14 cellular contexts compared by ENCODE assay signal in genomic region chr14:23436327-23437141, GRCh38. TPM values are rescaled to one million over a fixed set of nuclear protein-coding genes. Genes with fewer than 3 reads are reported as not detected.
DNase-seq lines count a peak whose midpoint lies in the region; ATAC-seq, FAIRE-seq and TF ChIP-seq lines count a peak whose summit lies in the region.
"Had no signal": no experiment of that assay in that cellular context is flagged by ENCODE, and none has a peak within 500 bp of the region (broad histone marks: within the 10 kb centered on the region; RNA-seq: fewer than 3 reads in every experiment).

No MANE protein-coding gene starts in this region.

- FAIRE-seq in keratinocyte (lab: Jason Lieb, UNC) = no peak
- FAIRE-seq: endometrium had no signal

- no peaks in the 10 kb centered on the region for H3K79me2 ChIP-seq in keratinocyte (ENCODE audit: control insufficient read depth, insufficient read depth, low read length)

- no peaks in the 10 kb centered on the region for H3K36me3 Mint-ChIP-seq in brain
- H3K36me3 Mint-ChIP-seq in glutamatergic neuron (ENCODE audit: unreplicated experiment) = no peaks in the 10 kb centered on the region
- H3K36me3 Mint-ChIP-seq: activated naive CD8-positive, alpha-beta T cell treated with anti-CD3 and anti-CD28 coated beads, Interleukin-2, amount 10 ng/mL, durations not matched to agents 7 days and 5 days; naive thymus-derived CD4-positive, alpha-beta T cell had no signal

- no peaks in the 10 kb centered on the region for H3K36me3 ChIP-seq in keratinocyte (ENCODE audit: control insufficient read depth in 2 of 2, extremely low read depth in 1 of 2, insufficient read depth in 2 of 2, low read length in 2 of 2)
- no peaks in the 10 kb centered on the region for H3K36me3 ChIP-seq in BE2C

- ATAC-seq in HG03521 (IDR thresholded peaks at IDR 0.05; ENCODE audit: unreplicated experiment) = no peak
- no peak for ATAC-seq in left colon
- ATAC-seq: activated CD8-positive, alpha-beta T cell treated with anti-CD3 and anti-CD28 coated beads, Interleukin-2, amount 10 ng/mL, durations not matched to agents 7 days and 5 days; naive thymus-derived CD4-positive, alpha-beta T cell had no signal

- H3K9me3 ChIP-seq in keratinocyte (ENCODE audit: control insufficient read depth, low read depth, low read length) (no peaks in the 10 kb centered on the region), BE2C (no peaks in the 10 kb centered on the region)

- H3K4me1 Mint-ChIP-seq in brain = peaks cover 77% of the 10 kb centered on the region
- no peaks in the 10 kb centered on the region for H3K4me1 Mint-ChIP-seq in glutamatergic neuron (ENCODE audit: low read depth, unreplicated experiment)

- DNase-seq in NCI-H1694 (lab: John Stamatoyannopoulos, UW) (peak; percentile 9), keratinocyte (ENCODE audit: low read depth, low spot score) (no peak), pons (ENCODE audit: low spot score) (peak; percentile 5), glutamatergic neuron (no peak), BE2C (no peak), left colon (no peak)
- DNase-seq: activated CD8-positive, alpha-beta T cell treated with anti-CD3 and anti-CD28 coated beads, Interleukin-2, amount 10 ng/mL, durations not matched to agents 7 days and 5 days; T-helper 1 cell had no signal

- dilution Hi-C loops in keratinocyte (cut with MboI; ENCODE audit: extremely low pct_ligation_motif_present, low sequenced_read_pairs) = no loop called here

- TF ChIP-seq CTCF in brain (conservative IDR thresholded peaks at IDR 0.05) (no peak), keratinocyte (optimal IDR thresholded peaks at IDR 0.05 in 1 of 3, IDR thresholded peaks at IDR 0.05 in 1 of 3, conservative IDR thresholded peaks at IDR 0.05 in 1 of 3; ENCODE audit: extremely low read depth in 1 of 3, insufficient read depth in 2 of 3, low read length in 3 of 3) (no peak), glutamatergic neuron (IDR thresholded peaks at IDR 0.05; ENCODE audit: partially characterized antibody, unreplicated experiment) (no peak), BE2C (IDR thresholded peaks at IDR 0.05; ENCODE audit: low read depth, low read length) (no peak)

- H3K4me3 ChIP-seq in keratinocyte (ENCODE audit: control insufficient read depth in 2 of 3, extremely low read depth in 1 of 3, insufficient read depth in 2 of 3, low read depth in 1 of 3, low read length in 3 of 3) = no peak overlapping the region
- no peak overlapping the region for H3K4me3 ChIP-seq in BE2C (ENCODE audit: low read depth, low read length)

- H3K9me1 ChIP-seq in keratinocyte (ENCODE audit: control insufficient read depth, extremely low read depth, insufficient read depth, low read length) = no peaks in the 10 kb centered on the region

- no peaks in the 10 kb centered on the region for H4K20me1 ChIP-seq in keratinocyte (ENCODE audit: control insufficient read depth, extremely low read depth, insufficient read depth, low read length)

- intact Hi-C loops in left colon (cut with DNase I, micrococcal nuclease) = no loop called here

- H3K9me3 Mint-ChIP-seq in brain = peaks cover 0 to 2% (median 0%) of the 10 kb centered on the region in 5 experiments
- H3K9me3 Mint-ChIP-seq in glutamatergic neuron (ENCODE audit: unreplicated experiment) = peaks cover 4% of the 10 kb centered on the region
- H3K9me3 Mint-ChIP-seq: activated naive CD8-positive, alpha-beta T cell treated with anti-CD3 and anti-CD28 coated beads, Interleukin-2, amount 10 ng/mL, durations not matched to agents 7 days and 5 days had no signal

- no peak overlapping the region for H3K27ac ChIP-seq in keratinocyte (ENCODE audit: control insufficient read depth, insufficient read depth, low read length)
- H3K27ac ChIP-seq: C4-2B had no signal

- H3K9ac ChIP-seq in keratinocyte (ENCODE audit: control insufficient read depth, extremely low read depth, insufficient read depth, low read length) = no peak overlapping the region

- peak overlapping the region; percentile 89 to 99 (median 96) for H3K27ac Mint-ChIP-seq in brain
- no peak overlapping the region for H3K27ac Mint-ChIP-seq in glutamatergic neuron (ENCODE audit: unreplicated experiment)
- H3K27ac Mint-ChIP-seq: activated CD8-positive, alpha-beta T cell treated with anti-CD3 and anti-CD28 coated beads, Interleukin-2, amount 10 ng/mL, durations not matched to agents 7 days and 5 days; activated naive CD8-positive, alpha-beta T cell treated with anti-CD3 and anti-CD28 coated beads, Interleukin-2, amount 10 ng/mL, durations not matched to agents 7 days and 5 days; naive thymus-derived CD4-positive, alpha-beta T cell had no signal

- H3K27me3 ChIP-seq in keratinocyte (ENCODE audit: control insufficient read depth, extremely low read depth, insufficient read depth, low read length) (no peaks in the 10 kb centered on the region), BE2C (no peaks in the 10 kb centered on the region; the same call in 1 of the 2 replicates)

- H3K4me2 ChIP-seq in keratinocyte (ENCODE audit: control insufficient read depth, extremely low read depth, insufficient read depth, low read depth, low read length) = no peak overlapping the region

- peak overlapping the region; percentile 27 for H2AFZ ChIP-seq in keratinocyte (ENCODE audit: control insufficient read depth, low read length)

- H3K27me3 Mint-ChIP-seq in brain = no peaks in the 10 kb centered on the region
- H3K27me3 Mint-ChIP-seq in glutamatergic neuron (ENCODE audit: unreplicated experiment) = peaks cover 6% of the 10 kb centered on the region

- H3K4me1 ChIP-seq in keratinocyte (ENCODE audit: control insufficient read depth, extremely low read depth, insufficient read depth, low read length) (no peaks in the 10 kb centered on the region), BE2C (no peaks in the 10 kb centered on the region)

- H3K4me3 Mint-ChIP-seq in brain (peak overlapping the region in 4 of 5 experiments; percentile 7 to 42 (median 30)), glutamatergic neuron (ENCODE audit: unreplicated experiment) (no peak overlapping the region)
- H3K4me3 Mint-ChIP-seq: activated CD8-positive, alpha-beta T cell treated with anti-CD3 and anti-CD28 coated beads, Interleukin-2, amount 10 ng/mL, durations not matched to agents 7 days and 5 days; activated naive CD8-positive, alpha-beta T cell treated with anti-CD3 and anti-CD28 coated beads, Interleukin-2, amount 10 ng/mL, durations not matched to agents 7 days and 5 days; naive thymus-derived CD4-positive, alpha-beta T cell had no signal

RNA-seq across cellular contexts. Expression of gene MYH7, which starts 1.1 kb away (rescaled TPM):
- 0.56 TPM for polyA plus RNA-seq in brain (ENCODE audit: insufficient read depth, low read depth, low replicate concordance)
- polyA plus RNA-seq in keratinocyte = not detected in 3 replicates
- polyA plus RNA-seq in keratinocyte (2011; ENCODE audit: low read depth) = not detected
- polyA plus RNA-seq in keratinocyte (2011; cell fraction: cytosol; rRNA removed) = not detected in 2 replicates
- not detected in 2 replicates for polyA plus RNA-seq in keratinocyte (2011; cell fraction: nucleus; rRNA removed)
- polyA plus RNA-seq in keratinocyte (2012; ENCODE audit: low replicate concordance) = not detected in 2 replicates
- polyA minus RNA-seq in keratinocyte = not detected in 3 replicates
- not detected for polyA minus RNA-seq in keratinocyte (2011; cell fraction: cytosol; rRNA and poly(A)+ RNA removed)
- polyA minus RNA-seq in keratinocyte (2011; cell fraction: nucleus; rRNA and poly(A)+ RNA removed) = not detected in 2 replicates
- not detected for total RNA-seq in glutamatergic neuron (ENCODE audit: unreplicated experiment)
- polyA plus RNA-seq in BE2C (2012; ENCODE audit: insufficient read depth, insufficient read length, low read depth) = 0.32 TPM
- not detected for total RNA-seq in left colon
- total RNA-seq: activated CD8-positive, alpha-beta T cell treated with anti-CD3 and anti-CD28 coated beads, Interleukin-2, amount 10 ng/mL, durations not matched to agents 7 days and 5 days; activated naive CD8-positive, alpha-beta T cell treated with anti-CD3 and anti-CD28 coated beads, Interleukin-2, amount 10 ng/mL, durations not matched to agents 7 days and 5 days; naive thymus-derived CD4-positive, alpha-beta T cell had no signal
- polyA plus RNA-seq: naive thymus-derived CD4-positive, alpha-beta T cell had no signal

RNA-seq across cellular contexts. Expression of gene MYH6, which starts 28.5 kb away (rescaled TPM):
- polyA plus RNA-seq in brain (ENCODE audit: insufficient read depth, low read depth, low replicate concordance) (not detected), keratinocyte (not detected in 3 replicates)
- not detected for polyA plus RNA-seq in keratinocyte (2011; ENCODE audit: low read depth)
- polyA plus RNA-seq in keratinocyte (2011; cell fraction: cytosol; rRNA removed) = not detected in 2 replicates
- polyA plus RNA-seq in keratinocyte (2011; cell fraction: nucleus; rRNA removed) = not detected in 2 replicates
- not detected in 2 replicates for polyA plus RNA-seq in keratinocyte (2012; ENCODE audit: low replicate concordance)
- polyA minus RNA-seq in keratinocyte = not detected in 3 replicates
- not detected for polyA minus RNA-seq in keratinocyte (2011; cell fraction: cytosol; rRNA and poly(A)+ RNA removed)
- polyA minus RNA-seq in keratinocyte (2011; cell fraction: nucleus; rRNA and poly(A)+ RNA removed) = not detected in 2 replicates
- total RNA-seq in glutamatergic neuron (ENCODE audit: unreplicated experiment) (not detected), left colon (not detected)
- not detected for polyA plus RNA-seq in BE2C (2012; ENCODE audit: insufficient read depth, insufficient read length, low read depth)
- total RNA-seq: activated CD8-positive, alpha-beta T cell treated with anti-CD3 and anti-CD28 coated beads, Interleukin-2, amount 10 ng/mL, durations not matched to agents 7 days and 5 days; activated naive CD8-positive, alpha-beta T cell treated with anti-CD3 and anti-CD28 coated beads, Interleukin-2, amount 10 ng/mL, durations not matched to agents 7 days and 5 days had no signal
- polyA plus RNA-seq: naive thymus-derived CD4-positive, alpha-beta T cell had no signal

RNA-seq across cellular contexts. Expression of gene NGDN, which starts 33.0 kb away (rescaled TPM):
- polyA plus RNA-seq in brain (ENCODE audit: insufficient read depth, low read depth, low replicate concordance) = 32.0 TPM
- 42.3 to 58.7 TPM (median 50.6 TPM) in 3 replicates for polyA plus RNA-seq in keratinocyte
- 74.0 TPM for polyA plus RNA-seq in keratinocyte (2011; ENCODE audit: low read depth)
- polyA plus RNA-seq in keratinocyte (2011; cell fraction: cytosol; rRNA removed) = 34.0 and 49.2 TPM in 2 replicates
- polyA plus RNA-seq in keratinocyte (2011; cell fraction: nucleus; rRNA removed) = 54.1 and 74.9 TPM in 2 replicates
- polyA plus RNA-seq in keratinocyte (2012; ENCODE audit: low replicate concordance) = 42.1 and 55.5 TPM in 2 replicates
- polyA minus RNA-seq in keratinocyte = 11.3 to 27.9 TPM (median 18.4 TPM) in 3 replicates
- polyA minus RNA-seq in keratinocyte (2011; cell fraction: cytosol; rRNA and poly(A)+ RNA removed) = 11.7 TPM
- 16.7 and 26.5 TPM in 2 replicates for polyA minus RNA-seq in keratinocyte (2011; cell fraction: nucleus; rRNA and poly(A)+ RNA removed)
- 46.5 TPM for total RNA-seq in glutamatergic neuron (ENCODE audit: unreplicated experiment)
- 115 TPM for polyA plus RNA-seq in BE2C (2012; ENCODE audit: insufficient read depth, insufficient read length, low read depth)
- total RNA-seq in left colon = 10 to 100 TPM; 22.2 to 24.1 TPM

RNA-seq across cellular contexts. Expression of gene CMTM5, which starts 59.7 kb away (rescaled TPM):
- polyA plus RNA-seq in brain (ENCODE audit: insufficient read depth, low read depth, low replicate concordance) (92.0 TPM), keratinocyte (not detected in 3 replicates)
- polyA plus RNA-seq in keratinocyte (2011; ENCODE audit: low read depth) = not detected
- not detected in 2 replicates for polyA plus RNA-seq in keratinocyte (2011; cell fraction: cytosol; rRNA removed)
- not detected in 2 replicates for polyA plus RNA-seq in keratinocyte (2011; cell fraction: nucleus; rRNA removed)
- not detected in 2 replicates for polyA plus RNA-seq in keratinocyte (2012; ENCODE audit: low replicate concordance)
- polyA minus RNA-seq in keratinocyte = not detected in 3 replicates
- not detected for polyA minus RNA-seq in keratinocyte (2011; cell fraction: cytosol; rRNA and poly(A)+ RNA removed)
- polyA minus RNA-seq in keratinocyte (2011; cell fraction: nucleus; rRNA and poly(A)+ RNA removed) = not detected in 2 replicates
- total RNA-seq in glutamatergic neuron (ENCODE audit: unreplicated experiment) (not detected), left colon (1 to 10 TPM in 1 of 2 donors, not detected in 1; 1.6 TPM)
- polyA plus RNA-seq in BE2C (2012; ENCODE audit: insufficient read depth, insufficient read length, low read depth) = not detected
- total RNA-seq: activated CD8-positive, alpha-beta T cell treated with anti-CD3 and anti-CD28 coated beads, Interleukin-2, amount 10 ng/mL, durations not matched to agents 7 days and 5 days; activated naive CD8-positive, alpha-beta T cell treated with anti-CD3 and anti-CD28 coated beads, Interleukin-2, amount 10 ng/mL, durations not matched to agents 7 days and 5 days; naive thymus-derived CD4-positive, alpha-beta T cell had no signal
- polyA plus RNA-seq: naive thymus-derived CD4-positive, alpha-beta T cell had no signal

Comparison
In these comparisons a context has a peak if more than half of its experiments do, and no peak if none do; other contexts are left out.
1. DNase-seq: peak in NCI-H1694 (single experiment) and pons (single experiment); none in keratinocyte (single experiment), glutamatergic neuron (single experiment), BE2C (single experiment) and left colon (0 of 2).